In genomic region chr3:4768021-4768420, GRCh38 we compare ENCODE assay signal across 16 cellular contexts.
A peak's percentile ranks its signal among the peaks of the same experiment; 100 is the strongest.
DNase-seq lines count a peak whose midpoint lies in the region; ATAC-seq, FAIRE-seq and TF ChIP-seq lines count a peak whose summit lies in the region.
"Had no signal": no experiment of that assay in that cellular context is flagged by ENCODE, and none has a peak within 500 bp of the region (broad histone marks: within the 10 kb centered on the region; RNA-seq: fewer than 3 reads in every experiment).

No MANE protein-coding gene starts in this region.

- peak overlapping the region; percentile 32; the same call in 1 of the 2 replicates for H3K27ac ChIP-seq in DND-41 (ENCODE audit: low read length)
- H3K27ac ChIP-seq in K562 (ENCODE audit: extremely low read depth, low read depth, low read length) = no peak overlapping the region
- H3K27ac ChIP-seq in parathyroid adenoma = peak overlapping the region; percentile 50
- H3K27ac ChIP-seq: BLaER1 treated with 17β-estradiol and CSF1 and Interleukin-3, amounts not matched to agents 10 nM and 100 nM had no signal

- peak overlapping the region; percentile 15 for H3K27ac Mint-ChIP-seq in activated T-cell treated with anti-CD3 and anti-CD28 coated beads, Interleukin-2, amount 50 U/mL, for 24 hours
- H3K27ac Mint-ChIP-seq: B cell; CD8-positive, alpha-beta T cell; H9 had no signal

- ATAC-seq in DND-41 (ENCODE audit: insufficient read depth, low read depth) = no peak
- no peak for ATAC-seq in K562
- ATAC-seq: CD8-positive, alpha-beta T cell; GM12878 had no signal

- CTCF ChIA-PET in K562 (lab: Yijun Ruan, JAX; ENCODE audit: low intra/inter-chr PET ratio) = no interaction called here

- no peaks in the 10 kb centered on the region for H3K79me2 ChIP-seq in DND-41 (ENCODE audit: insufficient read depth, low read length)
- no peaks in the 10 kb centered on the region for H3K79me2 ChIP-seq in K562 (ENCODE audit: control insufficient read depth, insufficient read depth, low read length)
- no peaks in the 10 kb centered on the region for H3K79me2 ChIP-seq in parathyroid adenoma

- H3K9me1 ChIP-seq in K562 (ENCODE audit: control insufficient read depth, insufficient read depth, low read length) = no peaks in the 10 kb centered on the region

- in situ Hi-C loops in K562 (cut with MboI) = no loop called here

- H3K36me3 Mint-ChIP-seq in activated T-cell treated with anti-CD3 and anti-CD28 coated beads, Interleukin-2, amount 50 U/mL, for 24 hours (ENCODE audit: low read depth) = peaks cover 68% of the 10 kb centered on the region

- H3K4me3 Mint-ChIP-seq in activated T-cell treated with anti-CD3 and anti-CD28 coated beads, Interleukin-2, amount 50 U/mL, for 24 hours = no peak overlapping the region
- H3K4me3 Mint-ChIP-seq: B cell; CD8-positive, alpha-beta T cell; H9 had no signal

- H3K9me3 ChIP-seq in DND-41 (ENCODE audit: insufficient read depth, low read length, severe bottlenecking) (peaks cover 7% of the 10 kb centered on the region), K562 (replicated peaks; ENCODE audit: control insufficient read depth, insufficient read depth, low read depth, low read length) (peaks cover 9% of the 10 kb centered on the region), parathyroid adenoma (ENCODE audit: control insufficient read depth, low read length) (no peaks in the 10 kb centered on the region)

- H3K4me2 ChIP-seq in DND-41 (ENCODE audit: insufficient read depth, low read length) (no peak overlapping the region), K562 (ENCODE audit: insufficient read depth, low read length) (no peak overlapping the region), parathyroid adenoma (ENCODE audit: low read length) (no peak overlapping the region)
- H3K4me2 ChIP-seq: BLaER1 treated with 17β-estradiol and CSF1 and Interleukin-3, amounts not matched to agents 10 nM and 100 nM had no signal

- DNase-seq in activated T-cell treated with anti-CD3 and anti-CD28 coated beads, Interleukin-2, amount 50 U/mL, for 24 hours = no peak
- no peak for DNase-seq in activated T-cell treated with anti-CD3 and anti-CD28 coated beads, Interleukin-2, amount 50 U/mL, for 1 hour
- DNase-seq in DND-41 = no peak
- no peak for DNase-seq in K562 (ENCODE audit: extremely low read depth in 1 of 4, low spot score in 3 of 4)
- no peak for DNase-seq in cerebellar cortex (ENCODE audit: low spot score)
- DNase-seq in iPS-NIHi11 (ENCODE audit: low spot score) = no peak
- DNase-seq: Calu3; CD8-positive, alpha-beta T cell; DMS79 treated with DMSO at 0.1 percent for 48 hours; EL; H9 had no signal

- no TSS peak for BruUV-seq in K562 (replicated peaks; lab: Mats Ljungman, UMichigan)

- H3K4me1 Mint-ChIP-seq in activated T-cell treated with anti-CD3 and anti-CD28 coated beads, Interleukin-2, amount 50 U/mL, for 24 hours (ENCODE audit: low read depth) = no peaks in the 10 kb centered on the region
- H3K4me1 Mint-ChIP-seq: B cell, H9 had no signal

- H3K36me3 ChIP-seq in DND-41 (ENCODE audit: insufficient read depth, low read length) (peaks cover 3% of the 10 kb centered on the region; the same call in 1 of the 2 replicates), K562 (ENCODE audit: control insufficient read depth, insufficient read depth, low read length) (peaks cover 7% of the 10 kb centered on the region; the same call in 2 of the 3 replicates), parathyroid adenoma (ENCODE audit: control insufficient read depth, insufficient read depth, low read length) (no peaks in the 10 kb centered on the region)

- H3K4me3 ChIP-seq in DND-41 (ENCODE audit: low read depth in 1 of 2, low read length in 2 of 2) = no peak overlapping the region
- no peak overlapping the region for H3K4me3 ChIP-seq in K562
- H3K4me3 ChIP-seq in parathyroid adenoma (ENCODE audit: low read depth, low read length) = no peak overlapping the region
- H3K4me3 ChIP-seq: BLaER1 treated with 17β-estradiol and CSF1 and Interleukin-3, amounts not matched to agents 10 nM and 100 nM; GM12878 had no signal

- no peak overlapping the region for H2AFZ ChIP-seq in DND-41 (ENCODE audit: low read depth, low read length)
- H2AFZ ChIP-seq in K562 (ENCODE audit: low read depth, low read length) = no peak overlapping the region
- peak overlapping the region; percentile 52 for H2AFZ ChIP-seq in parathyroid adenoma

- intact Hi-C loops in K562 (cut with micrococcal nuclease) = no loop called here

- FAIRE-seq in K562 (lab: Jason Lieb, UNC) = no peak
- FAIRE-seq: GM12878, H1 had no signal

- TF ChIP-seq POLR2A in K562 (conservative IDR thresholded peaks at IDR 0.05) = no peak

- POLR2A ChIA-PET in K562 (lab: Yijun Ruan, JAX) = interaction anchor here (1.1 kb wide), 1 partner anchor 12 kb away, joined by 3 read pairs; no protein-coding TSS in a partner anchor

- H4K20me1 ChIP-seq in DND-41 (ENCODE audit: insufficient read depth, low read length) = no peaks in the 10 kb centered on the region
- no peaks in the 10 kb centered on the region for H4K20me1 ChIP-seq in K562 (replicated peaks; ENCODE audit: control insufficient read depth, insufficient read depth, low read length)
- H4K20me1 ChIP-seq: BLaER1 treated with 17β-estradiol and CSF1 and Interleukin-3, amounts not matched to agents 10 nM and 100 nM had no signal

- H3K27me3 ChIP-seq in DND-41 (ENCODE audit: insufficient read depth, low read length, poor library complexity) (no peaks in the 10 kb centered on the region), K562 (ENCODE audit: control insufficient read depth in 2 of 2, insufficient read depth in 2 of 2, low read length in 2 of 2) (no peaks in the 10 kb centered on the region), parathyroid adenoma (ENCODE audit: control insufficient read depth, insufficient read depth, low read length) (no peaks in the 10 kb centered on the region)
- H3K27me3 ChIP-seq: BLaER1 treated with 17β-estradiol and CSF1 and Interleukin-3, amounts not matched to agents 10 nM and 100 nM had no signal

- H3K9ac ChIP-seq in DND-41 (ENCODE audit: low read depth, low read length) = no peak overlapping the region
- no peak overlapping the region for H3K9ac ChIP-seq in K562 (ENCODE audit: insufficient read depth in 1 of 2, low read depth in 2 of 2, low read length in 2 of 2)
- no peak overlapping the region for H3K9ac ChIP-seq in parathyroid adenoma
- H3K9ac ChIP-seq: BLaER1 treated with 17β-estradiol and CSF1 and Interleukin-3, amounts not matched to agents 10 nM and 100 nM had no signal

- 54% methylated on average over 5 of the region's 5 CpGs for WGBS in K562 (ENCODE audit: insufficient coverage, low coverage, missing lambda C conversion rate)

- TF ChIP-seq EP300 in K562 (IDR thresholded peaks at IDR 0.05; ENCODE audit: low read length) = no peak

- no peak for TF ChIP-seq RAD21 in K562 (CRISPR knock-in tag; conservative IDR thresholded peaks at IDR 0.05 in 1 of 2, IDR thresholded peaks at IDR 0.05 in 1 of 2)

- H3K4me1 ChIP-seq in DND-41 (ENCODE audit: insufficient read depth, low read length) = no peaks in the 10 kb centered on the region
- peaks cover 4 to 13% of the 10 kb centered on the region in 2 experiments for H3K4me1 ChIP-seq in K562 (replicated peaks in 1 of 2; ENCODE audit: control insufficient read depth in 2 of 2, insufficient read depth in 2 of 2, low read length in 2 of 2)
- peaks cover 48% of the 10 kb centered on the region for H3K4me1 ChIP-seq in parathyroid adenoma

- no peaks in the 10 kb centered on the region for H3K27me3 Mint-ChIP-seq in activated T-cell treated with anti-CD3 and anti-CD28 coated beads, Interleukin-2, amount 50 U/mL, for 24 hours
- H3K27me3 Mint-ChIP-seq: B cell had no signal

- no peak for TF ChIP-seq CTCF in DND-41 (IDR thresholded peaks at IDR 0.05; ENCODE audit: borderline replicate concordance, extremely low read depth, low read length, poor library complexity, severe bottlenecking)
- TF ChIP-seq CTCF in K562 (IDR thresholded peaks at IDR 0.05 in 2 of 3, conservative IDR thresholded peaks at IDR 0.05 in 1 of 3; ENCODE audit: insufficient read depth in 2 of 3, low read depth in 1 of 3, low read length in 3 of 3) = no peak
- TF ChIP-seq CTCF in parathyroid adenoma (IDR thresholded peaks at IDR 0.05) = no peak

- H3K9me3 Mint-ChIP-seq in activated T-cell treated with anti-CD3 and anti-CD28 coated beads, Interleukin-2, amount 50 U/mL, for 24 hours = no peaks in the 10 kb centered on the region
- H3K9me3 Mint-ChIP-seq: CD8-positive, alpha-beta T cell had no signal

TF ChIP-seq in K562, 482 proteins besides CTCF, POLR2A, EP300 and RAD21 (continues in another document):
- no peak for TF ChIP-seq THAP7 (CRISPR knock-in tag; IDR thresholded peaks at IDR 0.05)
- no peak for TF ChIP-seq MYC (IDR thresholded peaks at IDR 0.05; ENCODE audit: low read depth, low read length)
- no peak for TF ChIP-seq MYC (CRISPR knock-in tag; IDR thresholded peaks at IDR 0.05; ENCODE audit: borderline replicate concordance, low read depth)
- no peak for TF ChIP-seq ELF4 (CRISPR knock-in tag; IDR thresholded peaks at IDR 0.05)
- TF ChIP-seq ATF7 (IDR thresholded peaks at IDR 0.05) = no peak
- TF ChIP-seq RBM25 (IDR thresholded peaks at IDR 0.05; ENCODE audit: low read depth, low read length, severe bottlenecking) = peak; percentile 83
- no peak for TF ChIP-seq E2F6 (IDR thresholded peaks at IDR 0.05; ENCODE audit: borderline replicate concordance in 1 of 2, extremely low read depth in 1 of 2, insufficient read depth in 1 of 2, insufficient read length in 1 of 2, low read depth in 1 of 2, low read length in 1 of 2, poor library complexity in 1 of 2, severe bottlenecking in 1 of 2)
- no peak for TF ChIP-seq HDAC8 (tag; IDR thresholded peaks at IDR 0.05)
- no peak for TF ChIP-seq EWSR1 (IDR thresholded peaks at IDR 0.05; ENCODE audit: borderline replicate concordance, low read depth, partially characterized antibody)
